Comparison of ENCODE assay signal across 28 cellular contexts in genomic region chr18:60339018-60339417, GRCh38. TPM values are rescaled to one million over a fixed set of nuclear protein-coding genes. Genes with fewer than 3 reads are reported as not detected.
"Had no signal": no experiment of that assay in that cellular context is flagged by ENCODE, and none has a peak within 500 bp of the region (broad histone marks: within the 10 kb centered on the region; RNA-seq: fewer than 3 reads in every experiment).

No MANE protein-coding gene starts in this region.

- H3K27ac Mint-ChIP-seq: memory B cell; mesothelial cell of epicardium; natural killer cell; stimulated activated naive B cell treated with anti-CD40 and anti-IgM and Interleukin-4, amounts not matched to agents 10 μg/mL and 1 μg/mL and 100 μg/mL, for 72 hours; stimulated activated naive CD8-positive, alpha-beta T cell treated with anti-CD3 and anti-CD28 coated beads, Interleukin-15, amount 100 ng/mL, for 72 hours had no signal

- H3K4me3 ChIP-seq: left ventricle myocardium inferior, lower lobe of right lung, right atrium auricular region, sigmoid colon, skin epidermis, testis, tibial nerve, upper lobe of right lung, vagina had no signal

- H3K27me3 Mint-ChIP-seq: stimulated activated naive CD8-positive, alpha-beta T cell treated with anti-CD3 and anti-CD28 coated beads, Interleukin-15, amount 100 ng/mL, for 72 hours had no signal

- H3K4me3 Mint-ChIP-seq: memory B cell; mesothelial cell of epicardium; natural killer cell; neural crest cell; stimulated activated naive B cell treated with anti-CD40 and anti-IgM and Interleukin-4, amounts not matched to agents 10 μg/mL and 1 μg/mL and 100 μg/mL, for 72 hours; stimulated activated naive CD8-positive, alpha-beta T cell treated with anti-CD3 and anti-CD28 coated beads, Interleukin-15, amount 100 ng/mL, for 72 hours had no signal

- H3K9me3 Mint-ChIP-seq: stimulated activated naive B cell treated with anti-CD40 and anti-IgM and Interleukin-4, amounts not matched to agents 10 μg/mL and 1 μg/mL and 100 μg/mL, for 72 hours had no signal

- H3K4me1 Mint-ChIP-seq: memory B cell; mesothelial cell of epicardium; natural killer cell; neural crest cell; stimulated activated naive B cell treated with anti-CD40 and anti-IgM and Interleukin-4, amounts not matched to agents 10 μg/mL and 1 μg/mL and 100 μg/mL, for 72 hours; stimulated activated naive CD8-positive, alpha-beta T cell treated with anti-CD3 and anti-CD28 coated beads, Interleukin-15, amount 100 ng/mL, for 72 hours had no signal

- H3K36me3 ChIP-seq: left ventricle myocardium inferior, lower lobe of right lung, right atrium auricular region, sigmoid colon, tibial nerve, upper lobe of right lung, vagina had no signal

- H3K4me1 ChIP-seq: foreskin keratinocyte, left ventricle myocardium inferior, lower lobe of right lung, right atrium auricular region, sigmoid colon, testis, tibial nerve, upper lobe of right lung, vagina had no signal

- DNase-seq: dermis blood vessel endothelial cell; erythroblast; foreskin keratinocyte; islet precursor cell; left cardiac atrium; left ventricle myocardium inferior; lower lobe of right lung; natural killer cell; sigmoid colon; stimulated activated CD4-positive, alpha-beta T cell treated with anti-CD3 and anti-CD28 coated beads, Interleukin-2, amount 100 ng/mL, for 24 hours; stimulated activated CD4-positive, alpha-beta T cell treated with anti-CD3 and anti-CD28 coated beads, Interleukin-4, amount 100 ng/mL, for 4 hours; stimulated activated naive B cell treated with anti-CD40 and anti-IgM and Interleukin-4, amounts not matched to agents 10 μg/mL and 1 μg/mL and 100 μg/mL, for 72 hours; stimulated activated naive CD8-positive, alpha-beta T cell treated with anti-CD3 and anti-CD28 coated beads, Interleukin-15, amount 100 ng/mL, for 72 hours; testis; upper lobe of right lung had no signal

- H3K27me3 ChIP-seq: right atrium auricular region, sigmoid colon, testis, tibial nerve, upper lobe of right lung, vagina had no signal

- H3K9me3 ChIP-seq: lower lobe of right lung, right atrium auricular region, sigmoid colon, testis, tibial nerve, upper lobe of right lung, vagina had no signal

- H3K27ac ChIP-seq: foreskin keratinocyte, left ventricle myocardium inferior, lower lobe of right lung, right atrium auricular region, sigmoid colon, skin epidermis, testis, tibial nerve, upper lobe of right lung, vagina had no signal

- H3K36me3 Mint-ChIP-seq: memory B cell; mesothelial cell of epicardium; natural killer cell; stimulated activated naive B cell treated with anti-CD40 and anti-IgM and Interleukin-4, amounts not matched to agents 10 μg/mL and 1 μg/mL and 100 μg/mL, for 72 hours had no signal

RNA-seq across cellular contexts. Expression of gene MC4R, which starts 33.6 kb away (rescaled TPM):
- total RNA-seq: dermis blood vessel endothelial cell, endothelial cell of umbilical vein, foreskin keratinocyte, left cardiac atrium, left ventricle myocardium inferior, mesothelial cell of epicardium, mucosa of gallbladder, myocyte, natural killer cell, osteocyte, posterior vena cava, right atrium auricular region, sigmoid colon, subcutaneous adipose tissue, testis, tibial nerve, upper lobe of right lung, vagina had no signal
- polyA plus RNA-seq: endothelial cell of umbilical vein, foreskin keratinocyte, sigmoid colon had no signal
